Comparison of ENCODE assay signal across 33 cellular contexts in the genomic region with DNA sequence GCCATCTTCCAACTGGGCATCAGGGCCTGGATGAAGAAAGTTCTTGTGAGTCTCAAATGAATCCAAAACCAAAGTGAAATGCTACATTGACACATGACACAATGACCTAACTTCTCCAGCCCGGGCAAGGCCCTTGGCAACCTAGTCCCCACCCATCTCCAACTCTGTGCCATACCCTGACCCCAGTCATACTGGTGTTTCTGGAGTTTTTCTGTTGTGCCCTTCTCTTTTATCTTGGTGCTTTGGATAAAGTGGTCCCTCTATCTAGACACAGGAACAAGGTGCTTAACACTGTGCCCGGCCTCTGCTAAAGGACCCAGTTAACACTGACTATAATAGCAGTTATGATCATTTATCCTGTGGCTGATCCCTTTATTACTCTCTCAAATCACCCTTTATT.
"Had no signal": no experiment of that assay in that cellular context is flagged by ENCODE, and none has a peak within 500 bp of the region (broad histone marks: within the 10 kb centered on the region; RNA-seq: fewer than 3 reads in every experiment).

No MANE protein-coding gene starts in this region.

- H3K27ac ChIP-seq: adrenal gland, body of pancreas, brain microvascular endothelial cell, breast epithelium, VCaP had no signal

- H3K27me3 ChIP-seq: adrenal gland, body of pancreas, brain microvascular endothelial cell, breast epithelium had no signal

- H3K4me1 ChIP-seq: adrenal gland, body of pancreas, breast epithelium had no signal

- H3K36me3 ChIP-seq: adrenal gland, brain microvascular endothelial cell, breast epithelium had no signal

- H3K9me3 ChIP-seq: adrenal gland, body of pancreas, breast epithelium had no signal

- H3K4me3 ChIP-seq: adrenal gland, body of pancreas, breast epithelium had no signal

- DNase-seq: activated B cell treated with CpG ODN at 0.5 μM for 24 hours; activated CD4-positive, alpha-beta memory T cell treated with anti-CD3 and anti-CD28 coated beads for 36 hours; activated CD4-positive, alpha-beta T cell treated with anti-CD3 and anti-CD28 coated beads for 4 hours; activated CD4-positive, alpha-beta T cell treated with anti-CD3 and anti-CD28 coated beads, Interleukin-2, amount 10 ng/mL, durations not matched to agents 24 days and 14 days; activated CD4-positive, alpha-beta T cell treated with anti-CD3 and anti-CD28 coated beads, Interleukin-2, amount 50 U/mL, for 1 hour; activated CD4-positive, alpha-beta T cell treated with anti-CD3 and anti-CD28 coated beads, Interleukin-2, amount 50 U/mL, for 4 hours; activated CD4-positive, CD25-positive, alpha-beta regulatory T cell treated with anti-CD3 and anti-CD28 coated beads, Interleukin-2, amount 50 U/mL, for 72 hours; activated CD8-positive, alpha-beta memory T cell treated with anti-CD3 and anti-CD28 coated beads, Interleukin-2, amount 50 U/mL, for 4 hours; activated CD8-positive, alpha-beta T cell treated with anti-CD3 and anti-CD28 coated beads for 36 hours; activated effector memory CD4-positive, alpha-beta T cell treated with anti-CD3 and anti-CD28 coated beads, Interleukin-2, amount 50 U/mL, for 16 hours; activated gamma-delta T cell treated with Interleukin-2 at 50 U/mL for 16 hours; activated naive CD4-positive, alpha-beta T cell; activated naive CD4-positive, alpha-beta T cell treated with anti-CD3 and anti-CD28 coated beads for 36 hours; activated naive CD4-positive, alpha-beta T cell treated with anti-CD3 and anti-CD28 coated beads, Interleukin-2, amount 50 U/mL, for 16 hours; activated naive CD8-positive, alpha-beta T cell treated with anti-CD3 and anti-CD28 coated beads for 36 hours; activated T-cell treated with anti-CD3 and anti-CD28 coated beads for 4 hours; activated T-cell treated with anti-CD3 and anti-CD28 coated beads, Interleukin-2, amount 50 U/mL, for 1 hour; activated T-cell treated with anti-CD3 and anti-CD28 coated beads, Interleukin-2, amount 50 U/mL, for 4 hours; activated T-cell treated with anti-CD3 and anti-CD28 coated beads, Interleukin-2, amount 50 U/mL, for 72 hours; adrenal gland; amniotic stem cell; aorta; body of pancreas; brain microvascular endothelial cell; caudate nucleus; cerebellar nuclear complex; T-helper 1 cell; T-helper 2 cell; T-helper 9 cell had no signal

- ATAC-seq: activated CD8-positive, alpha-beta T cell treated with anti-CD3 and anti-CD28 coated beads for 36 hours; activated naive CD4-positive, alpha-beta T cell treated with anti-CD3 and anti-CD28 coated beads, Interleukin-2, amount 50 U/mL, for 72 hours; activated T-cell treated with anti-CD3 and anti-CD28 coated beads, Interleukin-2, amount 50 U/mL, for 4 hours; activated T-cell treated with anti-CD3 and anti-CD28 coated beads, Interleukin-2, amount 50 U/mL, for 72 hours; activated T-helper 17 cell treated with anti-CD3 and anti-CD28 coated beads, Interleukin-2, amount 50 U/mL, for 72 hours; body of pancreas had no signal
